8 cellular contexts compared by ENCODE assay signal in genomic region chr3:13461169-13462124, GRCh38. TPM values are rescaled to one million over a fixed set of nuclear protein-coding genes. Genes with fewer than 3 reads are reported as not detected.
DNase-seq lines count a peak whose midpoint lies in the region; ATAC-seq and TF ChIP-seq lines count a peak whose summit lies in the region.

No MANE protein-coding gene starts in this region.

- CTCF ChIA-PET in HCT116 (lab: Charles Lee): interaction anchor here (0.8 to 3.8 kb wide), 8 partner anchors 9 to 369 kb away, joined by 3 to 18 read pairs (median 6); partner anchors contain the start of gene HDAC11
- CTCF ChIA-PET in OCI-LY7 (lab: Charles Lee; ENCODE audit: unreplicated experiment): interaction anchor here (1.1 to 1.5 kb wide), 4 partner anchors 9 to 370 kb away, joined by 3 to 6 read pairs (median 4); partner anchors contain the start of gene HDAC11

- H3K4me1 ChIP-seq in HCT116 (ENCODE audit: control insufficient read depth in 1 of 2, insufficient read depth in 2 of 2, low read length in 2 of 2): peaks cover 2 to 8% of the 10 kb centered on the region in 2 experiments; a peak in 3 of 4 replicates
- peaks cover 6% of the 10 kb centered on the region for H3K4me1 ChIP-seq in OCI-LY7 (ENCODE audit: insufficient read depth, low read length, poor library complexity, severe bottlenecking)
- H3K4me1 ChIP-seq in gastroesophageal sphincter: peaks cover 0 to 6% (median 0%) of the 10 kb centered on the region in 3 donors
- H3K4me1 ChIP-seq in spleen: no peaks in the 10 kb centered on the region

- H3K36me3 ChIP-seq in HCT116 (ENCODE audit: control insufficient read depth in 1 of 2, insufficient read depth in 2 of 2, low read length in 2 of 2) (no peaks in the 10 kb centered on the region), OCI-LY7 (ENCODE audit: insufficient read depth, low read length) (no peaks in the 10 kb centered on the region), gastroesophageal sphincter (no peaks in the 10 kb centered on the region), spleen (no peaks in the 10 kb centered on the region)

- BruUV-seq in HCT116 (replicated peaks; lab: Mats Ljungman, UMichigan): no TSS peak
- BruUV-seq in OCI-LY7 (replicated peaks; lab: Mats Ljungman, UMichigan): no TSS peak

- peak; percentile 80 for TF ChIP-seq RAD21 in HCT116 (IDR thresholded peaks at IDR 0.05; ENCODE audit: low read depth)

- TF ChIP-seq POLR2A in HCT116 (IDR thresholded peaks at IDR 0.05; ENCODE audit: borderline replicate concordance, extremely low read depth, insufficient read depth, insufficient read length) (no peak), gastroesophageal sphincter (IDR thresholded peaks at IDR 0.05) (no peak), spleen (IDR thresholded peaks at IDR 0.05) (no peak)

- RAD21 ChIA-PET in HCT116 (lab: Charles Lee; ENCODE audit: low non-redundant PET in 1 of 2, low total read pairs in 2 of 2, uncharacterized antibody in 2 of 2, unreplicated experiment in 2 of 2): interaction anchor here (0.5 to 1.2 kb wide), 4 partner anchors 9 to 369 kb away, joined by 3 to 7 read pairs (median 4); no protein-coding TSS in a partner anchor

- no peak overlapping the region for H3K4me2 ChIP-seq in HCT116 (ENCODE audit: low read length)
- H3K4me2 ChIP-seq in OCI-LY7 (ENCODE audit: low read length): no peak overlapping the region

- peak; percentile 91 for DNase-seq in D341Med (ENCODE audit: low spot score)
- peak; percentile 66 for DNase-seq in HCT116 (ENCODE audit: low read depth, low spot score)
- peak; percentile 91 for DNase-seq in OCI-LY7 (ENCODE audit: low spot score)
- peak; percentile 75 for DNase-seq in activated T-cell treated with anti-CD3 and anti-CD28 coated beads, Interleukin-2, amount 50 U/mL, for 1 hour
- DNase-seq in spleen: peak; percentile 90

- POLR2A ChIA-PET in HCT116 (lab: Charles Lee): no interaction called here
- POLR2A ChIA-PET in OCI-LY7 (lab: Charles Lee): interaction anchor here (0.5 kb wide), 1 partner anchor 112 kb away, joined by 5 read pairs; no protein-coding TSS in a partner anchor

- H3K9me2 ChIP-seq in HCT116 (ENCODE audit: insufficient read depth) (no peaks in the 10 kb centered on the region), OCI-LY7 (ENCODE audit: insufficient read depth, low read length) (no peaks in the 10 kb centered on the region)

- TF ChIP-seq EP300 in gastroesophageal sphincter (IDR thresholded peaks at IDR 0.05): no peak

- H3K9ac ChIP-seq in HCT116 (ENCODE audit: low read length): no peak overlapping the region

- H2AFZ ChIP-seq in HCT116 (ENCODE audit: low read depth, low read length, poor library complexity, severe bottlenecking): peak overlapping the region; percentile 96
- peak overlapping the region; percentile 42; the same call in 1 of the 2 replicates for H2AFZ ChIP-seq in OCI-LY7 (ENCODE audit: low read length)

- H3K4me3 ChIP-seq in HCT116 (replicated peaks in 1 of 2; ENCODE audit: low read depth in 1 of 2, low read length in 2 of 2): no peak overlapping the region
- H3K4me3 ChIP-seq in OCI-LY7 (ENCODE audit: low read depth, low read length, poor library complexity, severe bottlenecking): no peak overlapping the region
- no peak overlapping the region for H3K4me3 ChIP-seq in gastroesophageal sphincter
- H3K4me3 ChIP-seq in spleen: no peak overlapping the region

- H3K27ac ChIP-seq in HCT116 (ENCODE audit: low read depth, low read length): no peak overlapping the region
- H3K27ac ChIP-seq in OCI-LY7 (ENCODE audit: low read depth, low read length, poor library complexity, severe bottlenecking): no peak overlapping the region
- no peak overlapping the region for H3K27ac ChIP-seq in gastroesophageal sphincter
- H3K27ac ChIP-seq in spleen: no peak overlapping the region

- H4K20me1 ChIP-seq in HCT116 (ENCODE audit: insufficient read depth): no peaks in the 10 kb centered on the region
- no peaks in the 10 kb centered on the region for H4K20me1 ChIP-seq in OCI-LY7 (ENCODE audit: insufficient read depth, low read length)

- H3K27me3 ChIP-seq in HCT116 (ENCODE audit: insufficient read depth, low read length) (no peaks in the 10 kb centered on the region), gastroesophageal sphincter (peaks cover 12% of the 10 kb centered on the region), spleen (replicated peaks in 1 of 7) (peaks cover 0 to 16% (median 0%) of the 10 kb centered on the region in 7 donors)

- H3K79me2 ChIP-seq in HCT116 (ENCODE audit: insufficient read depth, low read length) (no peaks in the 10 kb centered on the region), OCI-LY7 (ENCODE audit: insufficient read depth, low read depth, low read length) (no peaks in the 10 kb centered on the region)

- WGBS in gastroesophageal sphincter (ENCODE audit: low coverage in 1 of 2), 2 donors: 39 to 43% methylated on average over 4 to 10 of the region's 14 CpGs
- WGBS in spleen, 5 donors: 39 to 57% (median 43%) methylated on average over 9 to 14 of the region's 14 CpGs

- intact Hi-C loops in HCT116 (cut with micrococcal nuclease): loop anchor here (1.0 kb wide), 1 partner anchor 369 kb away; no protein-coding TSS in a partner anchor
- intact Hi-C loops in OCI-LY7 (cut with micrococcal nuclease; ENCODE audit: unreplicated experiment): loop anchor here (1.0 kb wide), 2 partner anchors 159 to 369 kb away; no protein-coding TSS in a partner anchor
- intact Hi-C loops in spleen (cut with DNase I; ENCODE audit: low total_unique reads): no loop called here

- ATAC-seq in HCT116 (peak; percentile 98), gastroesophageal sphincter (no peak), HG02870 (IDR thresholded peaks at IDR 0.05; ENCODE audit: unreplicated experiment) (no peak), HG03159 (IDR thresholded peaks at IDR 0.05; ENCODE audit: unreplicated experiment) (no peak)

- TF ChIP-seq CTCF in HCT116 (IDR thresholded peaks at IDR 0.05 in 2 of 3, conservative IDR thresholded peaks at IDR 0.05 in 1 of 3; ENCODE audit: borderline replicate concordance in 1 of 3, insufficient read depth in 1 of 3, low read depth in 2 of 3, low read length in 2 of 3): peak; percentile 88 to 96 (median 91)
- peak; percentile 99 for TF ChIP-seq CTCF in OCI-LY7 (conservative IDR thresholded peaks at IDR 0.05; ENCODE audit: low read length)
- TF ChIP-seq CTCF in gastroesophageal sphincter (IDR thresholded peaks at IDR 0.05): peak in 3 of 4 experiments; percentile 7 to 43 (median 13)
- peak; percentile 36 to 80 (median 63) for TF ChIP-seq CTCF in spleen (IDR thresholded peaks at IDR 0.05 in 8 of 11, conservative IDR thresholded peaks at IDR 0.05 in 3 of 11)

- H3K9me3 ChIP-seq in HCT116 (ENCODE audit: control insufficient read depth in 1 of 2, insufficient read depth in 1 of 2, low read depth in 1 of 2, low read length in 2 of 2): no peaks in the 10 kb centered on the region
- no peaks in the 10 kb centered on the region for H3K9me3 ChIP-seq in OCI-LY7 (ENCODE audit: low read length)
- H3K9me3 ChIP-seq in gastroesophageal sphincter: no peaks in the 10 kb centered on the region
- no peaks in the 10 kb centered on the region for H3K9me3 ChIP-seq in spleen

TF ChIP-seq in HCT116, 20 proteins besides CTCF, POLR2A, EP300 and RAD21 (continues in another document):
- TF ChIP-seq REST (IDR thresholded peaks at IDR 0.05; ENCODE audit: low read depth) (no peak), EZH2 (IDR thresholded peaks at IDR 0.05) (no peak), CBX3 (IDR thresholded peaks at IDR 0.05; ENCODE audit: low read depth) (0 out of 2 replicates have a peak, but pooled peaks have one; percentile 70), EZH2phosphoT487 (IDR thresholded peaks at IDR 0.05; ENCODE audit: borderline replicate concordance) (no peak)

RNA-seq across cellular contexts. Expression of gene HDAC11, which starts 18.7 kb away (rescaled TPM):
- total RNA-seq in HCT116 (2021; ENCODE audit: unreplicated experiment) (16.1 TPM), OCI-LY7 (2022) (0.74 and 1.3 TPM in 2 replicates), gastroesophageal sphincter (10 to 100 TPM; 22.3 to 37.1 (median 30.0) TPM), spleen (10 to 100 TPM in 2 of 7 donors, 1 to 10 TPM in 5; 4.2 to 11.2 (median 6.3) TPM)
- 14.5 and 15.6 TPM in 2 replicates for polyA plus RNA-seq in HCT116 (2012)
- 0.18 and 1.1 TPM in 2 replicates for total RNA-seq in OCI-LY7 (2014; rRNA removed; shearing (Covaris generic))
- 1 to 10 TPM; 2.5 to 6.5 (median 3.3) TPM for polyA plus RNA-seq in spleen

RNA-seq across cellular contexts. Expression of gene NUP210, which starts 41.3 kb away (rescaled TPM):
- total RNA-seq in HCT116 (2021; ENCODE audit: unreplicated experiment): 74.9 TPM
- polyA plus RNA-seq in HCT116 (2012): 60.5 and 68.3 TPM in 2 replicates
- 165 and 195 TPM in 2 replicates for total RNA-seq in OCI-LY7 (2014; rRNA removed; shearing (Covaris generic))
- total RNA-seq in OCI-LY7 (2022): 231 and 232 TPM in 2 replicates
- total RNA-seq in gastroesophageal sphincter: 1 to 10 TPM; 3.0 to 6.2 (median 4.5) TPM
- 10 to 100 TPM; 49.8 to 76.8 (median 64.2) TPM for total RNA-seq in spleen
- polyA plus RNA-seq in spleen: 10 to 100 TPM; 20.1 to 35.0 (median 23.6) TPM

Comparison
In these comparisons a context has a peak if more than half of its experiments do, and no peak if none do; other contexts are left out.
1. CTCF ChIP-seq: peak in every context shown above with its lines; median percentile 99 in OCI-LY7; 91 in HCT116; 63 in spleen; 13 in gastroesophageal sphincter.
2. RNA of gene NUP210, which starts 41.3 kb away (total RNA-seq): 165 to 232 TPM in OCI-LY7, 74.9 TPM in HCT116 (single experiment) and 49.8 to 76.8 TPM in spleen; 3.0 to 6.2 TPM in gastroesophageal sphincter; every median in the first group is over 4 times any median in the second.
3. Peak in every context shown above with its lines, with median percentiles within 50 percentile points of each other: DNase-seq.